1 cellular context compared by ENCODE assay signal in the genomic region with DNA sequence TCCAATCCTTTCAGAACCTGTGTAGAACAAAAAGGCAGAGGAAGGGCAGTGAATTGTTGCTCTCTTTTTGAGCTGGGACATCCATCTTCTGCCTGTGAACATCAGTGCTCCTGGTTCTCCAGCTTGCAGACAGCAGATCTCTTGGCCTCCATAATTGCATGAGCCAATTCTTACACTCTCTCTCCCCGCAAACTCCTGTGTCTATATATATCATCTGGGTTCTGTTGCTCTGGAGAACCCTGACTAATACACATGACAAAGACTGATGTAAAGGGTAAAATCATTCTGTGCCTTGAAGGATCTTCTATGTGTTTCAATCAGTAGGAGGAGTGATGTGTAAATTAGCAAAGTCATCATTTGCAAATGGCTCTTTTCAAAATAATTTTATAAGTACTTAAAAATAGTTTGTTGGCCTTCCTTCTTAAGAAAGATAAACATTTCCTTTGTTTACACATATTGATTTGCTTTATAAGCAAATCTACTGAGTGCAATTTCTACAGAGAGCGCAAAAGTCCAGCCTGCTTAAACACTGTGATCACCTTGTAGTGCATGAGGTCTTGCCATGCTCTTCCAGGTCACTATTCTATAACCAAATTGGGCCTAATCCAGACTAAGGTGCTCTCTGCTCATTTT.
TF ChIP-seq lines count a peak whose summit lies in the region.

No MANE protein-coding gene starts in this region.

TF ChIP-seq in IMR-90, 13 proteins besides CTCF, POLR2A, EP300 and RAD21:
- TF ChIP-seq RFX5 (IDR thresholded peaks at IDR 0.05; ENCODE audit: low read depth, low read length) (no peak), CEBPB (IDR thresholded peaks at IDR 0.05; ENCODE audit: low read depth, low read length) (no peak), MAFK (IDR thresholded peaks at IDR 0.05; ENCODE audit: low read depth, low read length) (peak; percentile 64)
TF ChIP-seq in IMR-90: peak in this region for 1.
